1 cellular context compared by ENCODE assay signal in the genomic region with DNA sequence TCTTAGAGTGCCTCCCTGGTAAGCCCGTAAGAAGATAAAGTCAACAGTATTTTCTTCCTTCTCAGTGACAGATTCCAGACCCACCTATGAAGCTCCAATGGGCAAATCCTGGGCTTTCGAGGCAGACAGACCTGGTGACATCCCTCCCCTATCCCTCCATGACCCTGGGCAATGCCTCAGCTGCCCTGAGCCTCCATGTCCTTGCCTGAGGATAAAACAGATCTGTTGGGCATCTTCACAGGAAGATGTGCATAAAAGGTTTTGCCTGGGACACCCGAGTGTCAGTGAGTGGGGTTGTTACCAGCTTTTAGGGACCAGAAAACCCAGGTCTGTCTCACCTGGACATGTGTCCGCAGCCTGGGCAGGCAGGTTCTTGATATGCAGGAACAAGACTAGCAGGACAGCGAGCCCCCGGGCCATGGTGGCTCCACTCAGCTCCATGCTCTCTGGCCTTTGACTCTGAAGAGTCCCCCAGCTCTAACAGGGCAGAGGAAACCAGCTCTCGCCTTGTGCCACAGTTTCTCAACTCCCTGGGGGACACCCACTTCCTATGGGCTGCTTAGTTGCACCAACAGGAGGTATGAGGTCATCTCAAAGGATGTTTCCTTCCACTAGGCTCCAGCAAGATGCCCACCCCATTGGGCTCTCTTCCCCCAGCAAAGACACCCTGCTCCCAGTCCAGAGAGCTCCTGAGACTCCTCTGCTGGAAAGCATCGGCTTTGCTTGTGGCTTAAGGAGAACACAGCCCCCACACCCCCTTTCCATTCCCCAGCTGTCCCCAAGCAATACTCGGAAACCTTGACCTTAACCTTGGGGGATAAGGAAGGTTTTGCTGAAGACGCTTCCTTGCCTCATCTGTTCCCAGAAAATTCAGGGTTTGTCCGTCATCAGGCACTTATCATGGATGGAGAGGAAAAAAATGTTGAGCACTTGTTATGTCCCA.
TF ChIP-seq lines count a peak whose summit lies in the region.

A gene (minus strand): TSS at position 482 of the 943 bp plus-strand sequence. CDS start 41 bp downstream, at position 441.

TF ChIP-seq in H1, 55 proteins besides CTCF, POLR2A, EP300 and RAD21:
- TF ChIP-seq NRF1 (IDR thresholded peaks at IDR 0.05; ENCODE audit: low read depth, low read length), result no peak
- TF ChIP-seq RBBP5 (IDR thresholded peaks at IDR 0.05; ENCODE audit: borderline replicate concordance, low read depth, low read length), result no peak
- TF ChIP-seq BACH1 (IDR thresholded peaks at IDR 0.05; ENCODE audit: low read length), result no peak
- TF ChIP-seq, protein P1, sequence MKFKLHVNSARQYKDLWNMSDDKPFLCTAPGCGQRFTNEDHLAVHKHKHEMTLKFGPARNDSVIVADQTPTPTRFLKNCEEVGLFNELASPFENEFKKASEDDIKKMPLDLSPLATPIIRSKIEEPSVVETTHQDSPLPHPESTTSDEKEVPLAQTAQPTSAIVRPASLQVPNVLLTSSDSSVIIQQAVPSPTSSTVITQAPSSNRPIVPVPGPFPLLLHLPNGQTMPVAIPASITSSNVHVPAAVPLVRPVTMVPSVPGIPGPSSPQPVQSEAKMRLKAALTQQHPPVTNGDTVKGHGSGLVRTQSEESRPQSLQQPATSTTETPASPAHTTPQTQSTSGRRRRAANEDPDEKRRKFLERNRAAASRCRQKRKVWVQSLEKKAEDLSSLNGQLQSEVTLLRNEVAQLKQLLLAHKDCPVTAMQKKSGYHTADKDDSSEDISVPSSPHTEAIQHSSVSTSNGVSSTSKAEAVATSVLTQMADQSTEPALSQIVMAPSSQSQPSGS (IDR thresholded peaks at IDR 0.05; ENCODE audit: low read length), result no peak
- no peak for TF ChIP-seq HDAC2 (IDR thresholded peaks at IDR 0.05; ENCODE audit: borderline replicate concordance in 1 of 2, low read depth in 2 of 2, low read length in 2 of 2)
- TF ChIP-seq ASH2L (IDR thresholded peaks at IDR 0.05; ENCODE audit: low read length), result no peak
- no peak for TF ChIP-seq RFX5 (IDR thresholded peaks at IDR 0.05; ENCODE audit: borderline replicate concordance, low read depth, low read length)
